ENCODE assay signal across 16 cellular contexts in the genomic region with DNA sequence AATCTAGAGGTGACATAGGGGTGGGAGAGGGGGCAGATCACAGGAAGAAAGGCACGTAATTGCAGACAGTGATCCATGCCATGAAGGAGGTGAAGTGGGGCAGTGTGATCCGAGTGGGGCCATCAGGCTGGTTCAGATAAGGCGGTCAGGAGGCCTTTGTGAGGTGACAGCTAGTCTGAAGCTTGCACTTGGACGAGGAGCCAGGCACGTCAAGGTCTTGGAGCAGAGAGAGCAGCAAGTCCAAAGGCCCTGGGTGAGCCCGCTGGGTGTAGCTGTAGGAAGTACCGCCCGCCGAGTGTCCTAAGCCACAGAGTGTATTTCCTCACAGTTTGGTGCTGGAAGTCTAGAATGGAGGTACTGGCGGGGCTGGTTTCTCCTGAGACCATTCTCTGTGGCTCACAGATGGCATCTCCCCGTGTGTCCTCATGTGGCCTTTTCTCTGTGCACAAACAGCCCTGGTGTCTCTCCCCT. TPM values are rescaled to one million over a fixed set of nuclear protein-coding genes. Genes with fewer than 3 reads are reported as not detected.
DNase-seq lines count a peak whose midpoint lies in the region; ATAC-seq, FAIRE-seq and TF ChIP-seq lines count a peak whose summit lies in the region.
"Had no signal": no experiment of that assay in that cellular context is flagged by ENCODE, and none has a peak within 500 bp of the region (broad histone marks: within the 10 kb centered on the region; RNA-seq: fewer than 3 reads in every experiment).

No MANE protein-coding gene starts in this region.

- intact Hi-C loops in Right ventricle myocardium superior (cut with DNase I), result loop anchor here (5.0 kb wide), 1 partner anchor 58 kb away; the partner anchor contains the start of gene TMEM120B
- intact Hi-C loops in activated CD8-positive, alpha-beta T cell treated with anti-CD3 and anti-CD28 coated beads for 36 hours (cut with micrococcal nuclease), result no loop called here
- intact Hi-C loops in left ventricle myocardium superior (cut with micrococcal nuclease), result loop anchor here (5.0 kb wide), 1 partner anchor 73 kb away; no protein-coding TSS in a partner anchor
- intact Hi-C loops in CD8-positive, alpha-beta T cell (cut with DNase I, micrococcal nuclease), result loop anchor here in 1 of 2 experiments (5.0 kb wide), 1 partner anchor 273 kb away; no protein-coding TSS in a partner anchor

- no peaks in the 10 kb centered on the region for H3K27me3 ChIP-seq in right atrium auricular region
- H3K27me3 ChIP-seq in CD8-positive, alpha-beta T cell (ENCODE audit: insufficient read depth, low read length), result no peaks in the 10 kb centered on the region
- H3K27me3 ChIP-seq: upper lobe of left lung had no signal

- CTCF ChIA-PET in activated CD8-positive, alpha-beta T cell treated with anti-CD3 and anti-CD28 coated beads for 36 hours (lab: Charles Lee), result interaction anchor here (0.8 to 1.7 kb wide), 3 partner anchors 11 to 52 kb away, joined by 3 to 11 read pairs (median 5); partner anchors contain the start of gene RHOF
- CTCF ChIA-PET in CD8-positive, alpha-beta T cell (lab: Charles Lee), result interaction anchor here (1.4 to 36.0 kb wide), 3 partner anchors 10 to 73 kb away, joined by 3 to 2042 read pairs (median 6); partner anchors contain the start of genes RHOF and SETD1B

- H3K36me3 Mint-ChIP-seq in activated CD8-positive, alpha-beta T cell treated with anti-CD3 and anti-CD28 coated beads for 36 hours (ENCODE audit: low read depth), result peaks cover 3% of the 10 kb centered on the region
- no peaks in the 10 kb centered on the region for H3K36me3 Mint-ChIP-seq in CD8-positive, alpha-beta T cell

- H3K36me3 ChIP-seq in right atrium auricular region, result no peaks in the 10 kb centered on the region
- no peaks in the 10 kb centered on the region for H3K36me3 ChIP-seq in CD8-positive, alpha-beta T cell (ENCODE audit: insufficient read depth, low read length)
- H3K36me3 ChIP-seq: upper lobe of left lung had no signal

- no peaks in the 10 kb centered on the region for H3K9me3 Mint-ChIP-seq in activated CD8-positive, alpha-beta T cell treated with anti-CD3 and anti-CD28 coated beads for 36 hours
- H3K9me3 Mint-ChIP-seq in CD8-positive, alpha-beta T cell, result no peaks in the 10 kb centered on the region
- H3K9me3 Mint-ChIP-seq: activated naive CD4-positive, alpha-beta T cell treated with anti-CD3 and anti-CD28 coated beads for 36 hours had no signal

- peak overlapping the region in 1 of 2 donors; percentile 2 for H3K27ac ChIP-seq in right atrium auricular region
- no peak overlapping the region for H3K27ac ChIP-seq in CD8-positive, alpha-beta T cell (ENCODE audit: low read depth, low read length)
- H3K27ac ChIP-seq: parathyroid adenoma, skin epidermis, upper lobe of left lung had no signal

- FAIRE-seq in frontal cortex (lab: Jason Lieb, UNC), result no peak

- TF ChIP-seq CTCF in right atrium auricular region (IDR thresholded peaks at IDR 0.05), result no peak
- no peak for TF ChIP-seq CTCF in activated CD8-positive, alpha-beta T cell treated with anti-CD3 and anti-CD28 coated beads for 36 hours (IDR thresholded peaks at IDR 0.05)
- no peak for TF ChIP-seq CTCF in CD8-positive, alpha-beta T cell (IDR thresholded peaks at IDR 0.05)

- H3K27me3 Mint-ChIP-seq in activated CD8-positive, alpha-beta T cell treated with anti-CD3 and anti-CD28 coated beads for 36 hours, result no peaks in the 10 kb centered on the region
- no peaks in the 10 kb centered on the region for H3K27me3 Mint-ChIP-seq in CD8-positive, alpha-beta T cell (ENCODE audit: low read depth)

- H3K4me1 Mint-ChIP-seq in activated CD8-positive, alpha-beta T cell treated with anti-CD3 and anti-CD28 coated beads for 36 hours (ENCODE audit: low read depth), result peaks cover 9% of the 10 kb centered on the region
- H3K4me1 Mint-ChIP-seq in CD8-positive, alpha-beta T cell (ENCODE audit: low read depth), result peaks cover 8% of the 10 kb centered on the region

- H3K4me1 ChIP-seq in right atrium auricular region, result peaks cover 0 to 56% of the 10 kb centered on the region in 2 donors
- peaks cover 9% of the 10 kb centered on the region for H3K4me1 ChIP-seq in CD8-positive, alpha-beta T cell (ENCODE audit: insufficient read depth, low read length)
- H3K4me1 ChIP-seq: parathyroid adenoma had no signal

- peak; percentile 52 for ATAC-seq in Right ventricle myocardium superior (ENCODE audit: poor library complexity)
- ATAC-seq in activated CD8-positive, alpha-beta T cell treated with anti-CD3 and anti-CD28 coated beads for 36 hours, result no peak
- ATAC-seq in left ventricle myocardium superior, result peak; percentile 45
- no peak for ATAC-seq in CD8-positive, alpha-beta T cell

- POLR2A ChIA-PET in activated CD8-positive, alpha-beta T cell treated with anti-CD3 and anti-CD28 coated beads for 36 hours (lab: Charles Lee), result no interaction called here
- POLR2A ChIA-PET in CD8-positive, alpha-beta T cell (lab: Charles Lee), result no interaction called here

- peak; percentile 72 for DNase-seq in Right ventricle myocardium superior
- DNase-seq in right atrium auricular region (ENCODE audit: low spot score), result no peak
- no peak for DNase-seq in activated CD8-positive, alpha-beta T cell treated with anti-CD3 and anti-CD28 coated beads for 36 hours
- DNase-seq in left ventricle myocardium superior, result peak; percentile 69
- no peak for DNase-seq in frontal cortex (ENCODE audit: low spot score in 2 of 2)
- DNase-seq in NCI-H1417 treated with DMSO at 0.1 percent for 48 hours (lab: John Stamatoyannopoulos, UW), result no peak
- no peak for DNase-seq in DMS53 treated with DMSO at 0.1 percent for 48 hours (lab: John Stamatoyannopoulos, UW; ENCODE audit: unreplicated experiment)
- DNase-seq in CD8-positive, alpha-beta T cell, result no peak
- DNase-seq: activated CD4-positive, CD25-positive, alpha-beta regulatory T cell; activated naive CD4-positive, alpha-beta T cell treated with anti-CD3 and anti-CD28 coated beads for 36 hours; effector memory CD4-positive, alpha-beta T cell; NCI-H146; NCI-H524 treated with DMSO at 0.1 percent for 48 hours; upper lobe of left lung had no signal

- H3K9me3 ChIP-seq in right atrium auricular region, result no peaks in the 10 kb centered on the region
- no peaks in the 10 kb centered on the region for H3K9me3 ChIP-seq in CD8-positive, alpha-beta T cell (ENCODE audit: low read length)
- H3K9me3 ChIP-seq: upper lobe of left lung had no signal

- H3K27ac Mint-ChIP-seq in activated CD8-positive, alpha-beta T cell treated with anti-CD3 and anti-CD28 coated beads for 36 hours, result peak overlapping the region; percentile 25
- no peak overlapping the region for H3K27ac Mint-ChIP-seq in CD8-positive, alpha-beta T cell
- H3K27ac Mint-ChIP-seq: activated naive CD4-positive, alpha-beta T cell treated with anti-CD3 and anti-CD28 coated beads for 36 hours had no signal

- no peak overlapping the region for H3K4me3 ChIP-seq in right atrium auricular region
- no peak overlapping the region for H3K4me3 ChIP-seq in CD8-positive, alpha-beta T cell (ENCODE audit: low read depth, low read length)
- H3K4me3 ChIP-seq: skin epidermis, upper lobe of left lung had no signal

- H3K4me3 Mint-ChIP-seq in activated CD8-positive, alpha-beta T cell treated with anti-CD3 and anti-CD28 coated beads for 36 hours, result no peak overlapping the region
- no peak overlapping the region for H3K4me3 Mint-ChIP-seq in CD8-positive, alpha-beta T cell
- H3K4me3 Mint-ChIP-seq: activated naive CD4-positive, alpha-beta T cell treated with anti-CD3 and anti-CD28 coated beads for 36 hours had no signal

RNA-seq across cellular contexts. Expression of gene RHOF, which starts 23.6 kb away (rescaled TPM):
- total RNA-seq in Right ventricle myocardium superior, result 41.8 TPM
- 10 to 100 TPM in 1 of 2 donors, 1 to 10 TPM in 1; 7.3 to 21.9 TPM for total RNA-seq in right atrium auricular region
- total RNA-seq in activated CD8-positive, alpha-beta T cell treated with anti-CD3 and anti-CD28 coated beads for 36 hours, result 100 to 1,000 TPM; 108 to 116 TPM
- 48.3 TPM for total RNA-seq in left ventricle myocardium superior
- total RNA-seq in frontal cortex, result 13.0 TPM
- total RNA-seq in CD8-positive, alpha-beta T cell, result 100 to 1,000 TPM; 185 TPM

RNA-seq across cellular contexts. Expression of gene SETD1B, which starts 33.9 kb away (rescaled TPM):
- total RNA-seq in Right ventricle myocardium superior, result 8.6 TPM
- total RNA-seq in right atrium auricular region, result 1 to 10 TPM; 6.0 to 9.3 TPM
- 10 to 100 TPM; 13.3 TPM for total RNA-seq in activated CD8-positive, alpha-beta T cell treated with anti-CD3 and anti-CD28 coated beads for 36 hours
- 9.0 TPM for total RNA-seq in left ventricle myocardium superior
- total RNA-seq in frontal cortex, result 2.4 TPM
- total RNA-seq in CD8-positive, alpha-beta T cell, result 100 to 1,000 TPM; 181 to 190 TPM

RNA-seq across cellular contexts. Expression of gene TMEM120B, which starts 57.3 kb away (rescaled TPM):
- total RNA-seq in Right ventricle myocardium superior (9.1 TPM), right atrium auricular region (1 to 10 TPM; 3.3 to 4.7 TPM), left ventricle myocardium superior (9.9 TPM), frontal cortex (8.6 TPM)
- 10 to 100 TPM; 11.7 to 12.7 TPM for total RNA-seq in activated CD8-positive, alpha-beta T cell treated with anti-CD3 and anti-CD28 coated beads for 36 hours
- 1 to 10 TPM; 6.4 to 7.3 TPM for total RNA-seq in CD8-positive, alpha-beta T cell

Comparison
In these comparisons a context has a peak if more than half of its experiments do, and no peak if none do; other contexts are left out.
1. DNase-seq: peak in Right ventricle myocardium superior (single experiment) and left ventricle myocardium superior (single experiment); none in right atrium auricular region (single experiment), activated CD8-positive, alpha-beta T cell treated with anti-CD3 and anti-CD28 coated beads for 36 hours (single experiment), frontal cortex (0 of 2), NCI-H1417 treated with DMSO at 0.1 percent for 48 hours (single experiment), DMS53 treated with DMSO at 0.1 percent for 48 hours (single experiment) and CD8-positive, alpha-beta T cell (0 of 7).
2. ATAC-seq: peak in Right ventricle myocardium superior (single experiment) and left ventricle myocardium superior (single experiment); none in activated CD8-positive, alpha-beta T cell treated with anti-CD3 and anti-CD28 coated beads for 36 hours (single experiment) and CD8-positive, alpha-beta T cell (single experiment).
3. RNA of gene SETD1B, which starts 33.9 kb away (total RNA-seq): 181 to 190 TPM in CD8-positive, alpha-beta T cell; 13.3 TPM in activated CD8-positive, alpha-beta T cell treated with anti-CD3 and anti-CD28 coated beads for 36 hours, 6.0 to 9.3 TPM in right atrium auricular region, 9.0 TPM in left ventricle myocardium superior (single experiment), 8.6 TPM in Right ventricle myocardium superior (single experiment) and 2.4 TPM in frontal cortex (single experiment); every median in the first group is over 10 times any median in the second.